8 cellular contexts compared by ENCODE assay signal in the genomic region with DNA sequence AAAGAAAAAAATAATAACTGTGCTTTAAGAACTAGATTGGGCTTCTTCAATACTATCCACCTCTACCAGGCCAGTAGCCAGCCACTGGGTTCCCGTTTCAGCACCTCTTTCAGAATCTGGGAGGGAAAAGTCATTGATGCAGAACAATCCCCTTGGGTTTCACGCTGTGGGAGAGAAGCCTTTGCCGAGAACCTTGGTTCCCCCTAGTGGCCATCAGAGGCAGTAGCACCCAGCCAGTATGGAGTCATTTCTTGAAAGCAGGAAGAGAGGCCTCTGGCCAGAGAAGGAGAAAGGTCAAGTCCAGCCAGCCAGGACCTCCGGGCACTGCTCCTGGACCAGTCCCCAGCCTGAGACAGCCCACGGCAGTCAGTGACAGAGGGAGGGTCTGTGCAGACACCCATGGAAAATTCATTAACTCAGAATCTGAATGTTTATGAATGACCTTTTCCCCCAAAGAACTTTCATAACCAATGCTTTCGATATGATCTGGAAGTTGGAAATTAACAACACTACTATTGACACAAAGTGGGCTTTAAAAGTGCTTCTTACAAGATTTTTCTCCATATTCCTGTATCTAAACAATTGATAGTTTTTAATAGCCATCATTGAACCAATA. TPM values are rescaled to one million over a fixed set of nuclear protein-coding genes. Genes with fewer than 3 reads are reported as not detected.
DNase-seq lines count a peak whose midpoint lies in the region; ATAC-seq, FAIRE-seq and TF ChIP-seq lines count a peak whose summit lies in the region.

No MANE protein-coding gene starts in this region.

- H3K79me2 ChIP-seq in SU-DHL-6 (ENCODE audit: insufficient read depth, low read length), result no peaks in the 10 kb centered on the region

- 11% methylated on average over 6 of the region's 6 CpGs for WGBS in right cardiac atrium

- no peaks in the 10 kb centered on the region for H4K20me1 ChIP-seq in SU-DHL-6 (ENCODE audit: low read depth, low read length)

- H3K27me3 ChIP-seq in SU-DHL-6 (ENCODE audit: low read length), result no peaks in the 10 kb centered on the region
- H3K27me3 ChIP-seq in right cardiac atrium (ENCODE audit: control insufficient read depth, insufficient read depth), result no peaks in the 10 kb centered on the region

- no peaks in the 10 kb centered on the region for H3F3A ChIP-seq in SU-DHL-6 (ENCODE audit: insufficient read depth)

- no peak overlapping the region for H3K27ac ChIP-seq in SU-DHL-6 (ENCODE audit: low read depth, low read length)
- no peak overlapping the region for H3K27ac ChIP-seq in right cardiac atrium (ENCODE audit: low read length)

- H3K4me3 ChIP-seq in SU-DHL-6 (ENCODE audit: insufficient read depth, low read length, poor library complexity, severe bottlenecking) (no peak overlapping the region), right cardiac atrium (ENCODE audit: low read length) (no peak overlapping the region)

- no peaks in the 10 kb centered on the region for H3K36me3 ChIP-seq in SU-DHL-6 (ENCODE audit: low read length)

- H3K9me3 ChIP-seq in SU-DHL-6 (ENCODE audit: insufficient read depth, low read length) (no peaks in the 10 kb centered on the region), right cardiac atrium (ENCODE audit: control insufficient read depth, low read length) (no peaks in the 10 kb centered on the region)

- DNase-seq in GM12892 (ENCODE audit: insufficient read length), result peak; percentile 61
- peak; percentile 77 for DNase-seq in NCI-H1092 (lab: John Stamatoyannopoulos, UW)
- peak; percentile 61 for DNase-seq in amniotic stem cell (lab: John Stamatoyannopoulos, UW)
- DNase-seq in right cardiac atrium, result peak; percentile 49 to 73 (median 67)
- DNase-seq in sciatic nerve (ENCODE audit: low spot score), result peak; percentile 79
- no peak for DNase-seq in cerebellar nuclear complex (lab: John Stamatoyannopoulos, UW)

- no peaks in the 10 kb centered on the region for H3K9me2 ChIP-seq in SU-DHL-6 (replicated peaks; ENCODE audit: insufficient read depth, low read length)

- peak; percentile 95 for TF ChIP-seq CTCF in SU-DHL-6 (IDR thresholded peaks at IDR 0.05; ENCODE audit: insufficient read depth, low read length, poor library complexity, severe bottlenecking)

- ATAC-seq in HG02571 (IDR thresholded peaks at IDR 0.05; ENCODE audit: unreplicated experiment) (peak; percentile 85), right cardiac atrium (peak; percentile 92), sciatic nerve (peak; percentile 92)

- intact Hi-C loops in right cardiac atrium (cut with DNase I) (no loop called here), sciatic nerve (cut with DNase I) (no loop called here)

- peak; percentile 91 for FAIRE-seq in GM12892 (lab: Jason Lieb, UNC)

- no peaks in the 10 kb centered on the region for H3K4me1 ChIP-seq in right cardiac atrium (ENCODE audit: control insufficient read depth, insufficient read depth, low read length)

- H3K9ac ChIP-seq in SU-DHL-6 (ENCODE audit: low read length), result no peak overlapping the region

- H3K4me2 ChIP-seq in SU-DHL-6 (ENCODE audit: low read depth, low read length, poor library complexity, severe bottlenecking), result no peak overlapping the region

- TF ChIP-seq POLR2A in GM12892 (IDR thresholded peaks at IDR 0.05; ENCODE audit: low read depth, low read length), result no peak

- H2AFZ ChIP-seq in SU-DHL-6 (ENCODE audit: low read depth, low read length, severe bottlenecking), result no peak overlapping the region

RNA-seq across cellular contexts. Expression of a gene that starts 51.2 kb away (rescaled TPM):
- not detected for polyA plus RNA-seq in GM12892 (2012; ENCODE audit: missing spikeins)
- total RNA-seq in right cardiac atrium (10 to 100 TPM; 22.9 to 47.0 (median 40.9) TPM), sciatic nerve (108 TPM)
- 32.8 TPM for polyA plus RNA-seq in right cardiac atrium

Comparison
In these comparisons a context has a peak if more than half of its experiments do, and no peak if none do; other contexts are left out.
1. DNase-seq: peak in GM12892 (single experiment), NCI-H1092 (single experiment), amniotic stem cell (single experiment), right cardiac atrium (3 of 3) and sciatic nerve (single experiment); none in cerebellar nuclear complex (0 of 2).
2. Peak in every context shown above with its lines, with median percentiles within 50 percentile points of each other: ATAC-seq.